ENCODE assay signal across 16 cellular contexts in genomic region chr7:1340640-1341360, GRCh38.
DNase-seq lines count a peak whose midpoint lies in the region; ATAC-seq and TF ChIP-seq lines count a peak whose summit lies in the region.
"Had no signal": no experiment of that assay in that cellular context is flagged by ENCODE, and none has a peak within 500 bp of the region (broad histone marks: within the 10 kb centered on the region; RNA-seq: fewer than 3 reads in every experiment).

No MANE protein-coding gene starts in this region.

- TF ChIP-seq CTCF in sigmoid colon (IDR thresholded peaks at IDR 0.05), result no peak
- no peak for TF ChIP-seq CTCF in lower leg skin (IDR thresholded peaks at IDR 0.05)

- H4K8ac ChIP-seq in mesenchymal stem cell (ENCODE audit: low read length), result no peak overlapping the region

- H3K36me3 ChIP-seq in mesenchymal stem cell (ENCODE audit: control insufficient read depth in 1 of 2, insufficient read depth in 2 of 2, low read depth in 1 of 2, low read length in 2 of 2) (no peaks in the 10 kb centered on the region), sigmoid colon (no peaks in the 10 kb centered on the region)
- H3K36me3 ChIP-seq: BLaER1 treated with 17β-estradiol and CSF1 and Interleukin-3, amounts not matched to agents 10 nM and 100 nM; HAP-1 had no signal

- no peak overlapping the region for H3K4me3 ChIP-seq in mesenchymal stem cell (ENCODE audit: insufficient read depth in 1 of 2, low read depth in 1 of 2, low read length in 2 of 2)
- no peak overlapping the region for H3K4me3 ChIP-seq in sigmoid colon
- no peak overlapping the region for H3K4me3 ChIP-seq in lower leg skin (ENCODE audit: low read depth, poor library complexity, severe bottlenecking)
- H3K4me3 ChIP-seq: BLaER1 treated with 17β-estradiol and CSF1 and Interleukin-3, amounts not matched to agents 10 nM and 100 nM; HAP-1 had no signal

- no peak overlapping the region for H3K27ac ChIP-seq in mesenchymal stem cell (ENCODE audit: low read length, poor library complexity, severe bottlenecking)
- H3K27ac ChIP-seq in sigmoid colon, result no peak overlapping the region
- H3K27ac ChIP-seq: BLaER1 treated with 17β-estradiol and CSF1 and Interleukin-3, amounts not matched to agents 10 nM and 100 nM had no signal

- H2AK5ac ChIP-seq in mesenchymal stem cell (ENCODE audit: low read length, severe bottlenecking), result no peak overlapping the region

- DNase-seq in Right ventricle myocardium superior (peak; percentile 34), left cardiac atrium (no peak), mesenchymal stem cell (no peak), sigmoid colon (peak; percentile 50), DMS 273 (lab: John Stamatoyannopoulos, UW; ENCODE audit: unreplicated experiment) (no peak), lower leg skin (ENCODE audit: low spot score in 2 of 2) (no peak), NCI-H2029 treated with DMSO at 0.1 percent for 48 hours (lab: John Stamatoyannopoulos, UW) (no peak)
- DNase-seq: 8988T; Calu3; CD4-positive, alpha-beta T cell; DMS79 treated with DMSO at 0.1 percent for 48 hours; EL; GOT3 had no signal

- no peak overlapping the region for H3K18ac ChIP-seq in mesenchymal stem cell (ENCODE audit: low read depth in 1 of 2, low read length in 2 of 2)

- no peak overlapping the region for H2BK12ac ChIP-seq in mesenchymal stem cell (ENCODE audit: low read length in 2 of 2)

- peaks cover 12% of the 10 kb centered on the region for H3K9me3 ChIP-seq in mesenchymal stem cell (ENCODE audit: control insufficient read depth, low read length)
- peaks cover 0 to 11% (median 2%) of the 10 kb centered on the region in 4 donors for H3K9me3 ChIP-seq in sigmoid colon

- no peak overlapping the region for H3K4ac ChIP-seq in mesenchymal stem cell (ENCODE audit: low read depth in 1 of 2, low read length in 2 of 2)

- no peak overlapping the region for H2BK120ac ChIP-seq in mesenchymal stem cell (ENCODE audit: low read depth, low read length)

- H3K9ac ChIP-seq in mesenchymal stem cell (ENCODE audit: low read length), result no peak overlapping the region
- H3K9ac ChIP-seq: BLaER1 treated with 17β-estradiol and CSF1 and Interleukin-3, amounts not matched to agents 10 nM and 100 nM had no signal

- H2AFZ ChIP-seq in mesenchymal stem cell (ENCODE audit: low read depth, low read length), result no peak overlapping the region

- H3K4me1 ChIP-seq in mesenchymal stem cell (ENCODE audit: control insufficient read depth, insufficient read depth, low read depth, low read length) (no peaks in the 10 kb centered on the region), sigmoid colon (no peaks in the 10 kb centered on the region)
- H3K4me1 ChIP-seq: BLaER1 treated with 17β-estradiol and CSF1 and Interleukin-3, amounts not matched to agents 10 nM and 100 nM; HAP-1 had no signal

- H3K27me3 ChIP-seq in mesenchymal stem cell (ENCODE audit: control insufficient read depth in 1 of 2, insufficient read depth in 1 of 2, low read length in 2 of 2), result peaks cover 21 to 34% of the 10 kb centered on the region in 2 experiments
- peaks cover 0 to 36% (median 19%) of the 10 kb centered on the region in 3 donors for H3K27me3 ChIP-seq in sigmoid colon
- H3K27me3 ChIP-seq: BLaER1 treated with 17β-estradiol and CSF1 and Interleukin-3, amounts not matched to agents 10 nM and 100 nM had no signal

- no peak overlapping the region for H3K14ac ChIP-seq in mesenchymal stem cell (ENCODE audit: low read length in 2 of 2)

- H2BK15ac ChIP-seq in mesenchymal stem cell (ENCODE audit: low read depth, poor library complexity, severe bottlenecking), result no peak overlapping the region

- intact Hi-C loops in Right ventricle myocardium superior (cut with DNase I) (no loop called here), left cardiac atrium (cut with DNase I) (no loop called here), sigmoid colon (cut with DNase I) (no loop called here), lower leg skin (cut with DNase I; ENCODE audit: low total_unique reads) (no loop called here)

- H4K91ac ChIP-seq in mesenchymal stem cell (ENCODE audit: low read length), result peak overlapping the region; percentile 10

- TF ChIP-seq EP300 in sigmoid colon (IDR thresholded peaks at IDR 0.05), result no peak

- ATAC-seq in Right ventricle myocardium superior (ENCODE audit: poor library complexity) (no peak), left cardiac atrium (no peak)
- ATAC-seq: HepG2 had no signal

- H3K23ac ChIP-seq in mesenchymal stem cell (ENCODE audit: low read length in 2 of 2), result no peak overlapping the region

- WGBS in mesenchymal stem cell, result 79% methylated on average over 26 of the region's 26 CpGs
- 73 to 74% methylated on average over 26 of the region's 26 CpGs for WGBS in sigmoid colon, 2 donors
- 49 to 64% methylated on average over 20 to 26 of the region's 26 CpGs for WGBS in lower leg skin, 2 donors

- no peak overlapping the region for H2BK5ac ChIP-seq in mesenchymal stem cell (ENCODE audit: low read depth, low read length, poor library complexity, severe bottlenecking)

- no peak overlapping the region for H3K4me2 ChIP-seq in mesenchymal stem cell (ENCODE audit: low read length, poor library complexity, severe bottlenecking)
- H3K4me2 ChIP-seq: BLaER1 treated with 17β-estradiol and CSF1 and Interleukin-3, amounts not matched to agents 10 nM and 100 nM had no signal

- TF ChIP-seq POLR2A in sigmoid colon (IDR thresholded peaks at IDR 0.05) (no peak), lower leg skin (IDR thresholded peaks at IDR 0.05) (no peak)

- no peaks in the 10 kb centered on the region for H3K79me1 ChIP-seq in mesenchymal stem cell (replicated peaks; ENCODE audit: low read length, poor library complexity, severe bottlenecking)

Comparison
In these comparisons a context has a peak if more than half of its experiments do, and no peak if none do; other contexts are left out.
1. DNase-seq: peak in Right ventricle myocardium superior (single experiment) and sigmoid colon (single experiment); none in left cardiac atrium (single experiment), mesenchymal stem cell (single experiment), DMS 273 (single experiment), lower leg skin (0 of 2) and NCI-H2029 treated with DMSO at 0.1 percent for 48 hours (single experiment).